In the genomic region with DNA sequence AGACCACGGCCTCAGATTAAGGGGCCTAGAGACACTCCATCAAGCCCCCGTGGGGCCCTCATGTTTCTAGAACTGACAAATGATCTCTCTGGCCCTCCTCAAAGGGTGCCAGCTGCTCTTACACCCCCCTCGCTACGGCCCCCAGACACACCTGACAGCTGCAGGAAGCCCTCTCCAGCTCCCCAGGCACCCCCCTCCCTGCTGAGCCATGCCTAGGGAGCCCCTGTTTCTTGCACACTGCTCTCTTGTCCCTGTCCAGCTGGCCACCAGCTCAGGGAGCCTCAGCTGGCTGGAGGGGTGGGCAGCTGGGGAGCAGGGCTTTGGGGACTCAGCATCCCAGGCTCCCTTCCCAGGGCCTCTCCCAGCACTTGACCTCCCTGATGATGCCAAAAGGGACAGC, we compare ENCODE assay signal across 13 cellular contexts. TPM values are rescaled to one million over a fixed set of nuclear protein-coding genes. Genes with fewer than 3 reads are reported as not detected.
DNase-seq lines count a peak whose midpoint lies in the region; ATAC-seq and TF ChIP-seq lines count a peak whose summit lies in the region.
"Had no signal": no experiment of that assay in that cellular context is flagged by ENCODE, and none has a peak within 500 bp of the region (broad histone marks: within the 10 kb centered on the region; RNA-seq: fewer than 3 reads in every experiment).

No MANE protein-coding gene starts in this region.

- 21 to 22% methylated on average over 4 of the region's 4 CpGs for WGBS in aorta, 2 donors

- H3K4me3 ChIP-seq in aorta (ENCODE audit: low read length in 2 of 2): no peak overlapping the region

- H3K27ac Mint-ChIP-seq in natural killer cell (peak overlapping the region; percentile 94 to 95), chondrocyte (ENCODE audit: unreplicated experiment) (peak overlapping the region; percentile 85), nephron (peak overlapping the region; percentile 51 to 80 (median 65))
- H3K27ac Mint-ChIP-seq in natural killer cell treated with Interleukin-12 subunit alpha and Interleukin-12 subunit beta and Interleukin-15 and Interleukin-18, amount 100 ng/mL, for 72 hours: peak overlapping the region in 1 of 2 donors; percentile 35
- H3K27ac Mint-ChIP-seq: endodermal cell had no signal

- peak overlapping the region; percentile 4 to 8 for H3K27ac ChIP-seq in aorta (ENCODE audit: low read depth in 1 of 2, low read length in 2 of 2)

- H3K27me3 Mint-ChIP-seq in natural killer cell (ENCODE audit: low read depth in 2 of 2): no peaks in the 10 kb centered on the region
- H3K27me3 Mint-ChIP-seq in natural killer cell treated with Interleukin-12 subunit alpha and Interleukin-12 subunit beta and Interleukin-15 and Interleukin-18, amount 100 ng/mL, for 72 hours: no peaks in the 10 kb centered on the region
- H3K27me3 Mint-ChIP-seq in chondrocyte (ENCODE audit: low read depth): no peaks in the 10 kb centered on the region
- H3K27me3 Mint-ChIP-seq in nephron (ENCODE audit: low read depth): peaks cover 9% of the 10 kb centered on the region

- no peaks in the 10 kb centered on the region for H3K36me3 Mint-ChIP-seq in natural killer cell
- no peaks in the 10 kb centered on the region for H3K36me3 Mint-ChIP-seq in natural killer cell treated with Interleukin-12 subunit alpha and Interleukin-12 subunit beta and Interleukin-15 and Interleukin-18, amount 100 ng/mL, for 72 hours
- H3K36me3 Mint-ChIP-seq in chondrocyte (ENCODE audit: low read depth): no peaks in the 10 kb centered on the region
- no peaks in the 10 kb centered on the region for H3K36me3 Mint-ChIP-seq in nephron (ENCODE audit: low read depth)

- H3K9me3 Mint-ChIP-seq in natural killer cell (no peaks in the 10 kb centered on the region), chondrocyte (ENCODE audit: low read depth) (no peaks in the 10 kb centered on the region), nephron (no peaks in the 10 kb centered on the region)
- no peaks in the 10 kb centered on the region for H3K9me3 Mint-ChIP-seq in natural killer cell treated with Interleukin-12 subunit alpha and Interleukin-12 subunit beta and Interleukin-15 and Interleukin-18, amount 100 ng/mL, for 72 hours
- H3K9me3 Mint-ChIP-seq: activated T-cell treated with anti-CD3 and anti-CD28 coated beads, Interleukin-2, amount 50 U/mL, for 4 hours; endodermal cell had no signal

- H3K9me3 ChIP-seq in aorta (ENCODE audit: control insufficient read depth, low read length): no peaks in the 10 kb centered on the region

- H3K36me3 ChIP-seq in aorta (ENCODE audit: control insufficient read depth in 1 of 2, insufficient read depth in 2 of 2, low read length in 1 of 2): no peaks in the 10 kb centered on the region

- DNase-seq in natural killer cell: no peak
- no peak for DNase-seq in natural killer cell treated with Interleukin-12 subunit alpha and Interleukin-12 subunit beta and Interleukin-15 and Interleukin-18, amount 100 ng/mL, for 72 hours (ENCODE audit: low spot score)
- DNase-seq in chondrocyte (ENCODE audit: low spot score): no peak
- DNase-seq in aorta: no peak
- DNase-seq in stimulated activated CD4-positive, alpha-beta T cell treated with anti-CD3 and anti-CD28 coated beads, Interleukin-4, amount 100 ng/mL, for 1 hour: no peak
- no peak for DNase-seq in HT-29 (ENCODE audit: low spot score)
- DNase-seq: activated T-cell treated with anti-CD3 and anti-CD28 coated beads, Interleukin-2, amount 50 U/mL, for 4 hours; endodermal cell; small intestine; stimulated activated naive CD4-positive, alpha-beta T cell; T-helper 2 cell had no signal

- H3K27me3 ChIP-seq in aorta (ENCODE audit: control insufficient read depth in 1 of 2, insufficient read depth in 2 of 2, low read length in 1 of 2): no peaks in the 10 kb centered on the region

- no peaks in the 10 kb centered on the region for H3K4me1 ChIP-seq in aorta (ENCODE audit: control insufficient read depth in 1 of 2, insufficient read depth in 2 of 2, low read length in 2 of 2)

- TF ChIP-seq CTCF in natural killer cell (IDR thresholded peaks at IDR 0.05) (no peak), chondrocyte (IDR thresholded peaks at IDR 0.05) (no peak), nephron (IDR thresholded peaks at IDR 0.05; ENCODE audit: unreplicated experiment in 3 of 3) (no peak)

- H3K4me1 Mint-ChIP-seq in natural killer cell (peaks cover 33 to 55% of the 10 kb centered on the region in 2 donors), chondrocyte (ENCODE audit: low read depth) (peaks cover 70% of the 10 kb centered on the region), nephron (peaks cover 76% of the 10 kb centered on the region)
- H3K4me1 Mint-ChIP-seq in natural killer cell treated with Interleukin-12 subunit alpha and Interleukin-12 subunit beta and Interleukin-15 and Interleukin-18, amount 100 ng/mL, for 72 hours (ENCODE audit: low read depth in 2 of 2): peaks cover 29 to 30% of the 10 kb centered on the region in 2 donors

- ATAC-seq in natural killer cell (no peak), aorta (ENCODE audit: low FRiP score) (no peak), GM21367 (IDR thresholded peaks at IDR 0.05; ENCODE audit: unreplicated experiment) (no peak)
- no peak for ATAC-seq in natural killer cell treated with Interleukin-12 subunit alpha and Interleukin-12 subunit beta and Interleukin-15 and Interleukin-18, amount 100 ng/mL, for 72 hours
- ATAC-seq: activated T-cell treated with anti-CD3 and anti-CD28 coated beads, Interleukin-2, amount 50 U/mL, for 4 hours had no signal

- H3K4me3 Mint-ChIP-seq in natural killer cell (no peak overlapping the region), chondrocyte (ENCODE audit: unreplicated experiment) (peak overlapping the region; percentile 16), nephron (peak overlapping the region; percentile 87 to 89 (median 87))
- no peak overlapping the region for H3K4me3 Mint-ChIP-seq in natural killer cell treated with Interleukin-12 subunit alpha and Interleukin-12 subunit beta and Interleukin-15 and Interleukin-18, amount 100 ng/mL, for 72 hours
- H3K4me3 Mint-ChIP-seq: endodermal cell had no signal

- intact Hi-C loops in natural killer cell (cut with micrococcal nuclease) (no loop called here), aorta (cut with DNase I) (loop anchor here in 1 of 2 donors (2.0 kb wide), 1 partner anchor 31 kb away; no protein-coding TSS in a partner anchor)

RNA-seq across cellular contexts. Expression of a gene that starts 14.8 kb away (rescaled TPM):
- total RNA-seq in natural killer cell (100 to 1,000 TPM; 169 to 207 (median 171) TPM), chondrocyte (35.5 to 39.8 TPM (median 38.6 TPM) in 3 replicates), aorta (10 to 100 TPM; 51.7 to 81.3 TPM)
- total RNA-seq in natural killer cell treated with Interleukin-12 subunit alpha and Interleukin-12 subunit beta and Interleukin-15 and Interleukin-18, amount 100 ng/mL, for 72 hours: 100 to 1,000 TPM in 1 of 2 donors, 10 to 100 TPM in 1; 63.5 to 116 TPM
- polyA plus RNA-seq in aorta: 100 to 1,000 TPM in 1 of 2 donors, 1 to 10 TPM in 1; 9.3 to 162 TPM
- 172 and 212 TPM in 2 replicates for total RNA-seq in HT-29 (2014; rRNA removed; shearing (Covaris generic))

Comparison
In these comparisons a context has a peak if more than half of its experiments do, and no peak if none do; other contexts are left out.
1. H3K4me3 Mint-ChIP-seq: peak in chondrocyte (single experiment) and nephron (3 of 3); none in natural killer cell (single experiment) and natural killer cell treated with Interleukin-12 subunit alpha and Interleukin-12 subunit beta and Interleukin-15 and Interleukin-18, amount 100 ng/mL, for 72 hours (single experiment).